Comparison of ENCODE assay signal across 8 cellular contexts in the genomic region with DNA sequence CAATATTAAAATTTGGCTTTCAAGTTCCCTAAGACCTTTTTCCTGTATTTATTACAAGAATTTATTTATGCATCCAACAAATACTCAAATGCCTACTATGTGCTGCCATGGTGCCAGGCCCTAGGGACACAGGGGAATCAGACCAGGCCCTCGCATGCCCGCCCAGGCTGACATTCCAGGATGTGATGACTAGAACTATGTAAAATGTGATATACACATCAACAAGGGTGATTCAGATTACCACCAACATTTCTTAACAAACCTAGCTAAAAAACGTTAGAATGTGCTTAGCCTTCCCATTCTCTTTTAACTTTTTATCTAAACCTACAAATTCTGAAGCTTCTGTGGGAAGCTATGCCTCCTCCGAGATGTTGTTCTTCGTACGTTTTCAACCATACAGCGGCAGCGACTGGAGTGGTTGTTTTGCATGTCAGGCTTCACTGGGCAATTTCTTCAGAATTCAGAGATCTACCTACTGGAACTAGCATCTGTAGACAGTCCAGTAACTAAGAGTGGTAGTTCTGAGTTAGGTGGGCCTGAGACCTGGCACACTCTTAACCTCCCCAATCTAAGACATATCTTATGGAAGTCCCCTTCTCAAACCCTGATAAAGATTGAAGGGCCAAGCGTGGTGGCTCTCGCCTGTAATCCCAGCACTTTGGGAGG. TPM values are rescaled to one million over a fixed set of nuclear protein-coding genes. Genes with fewer than 3 reads are reported as not detected.
DNase-seq lines count a peak whose midpoint lies in the region; TF ChIP-seq lines count a peak whose summit lies in the region.

No MANE protein-coding gene starts in this region.

- no CpG with 5 or more reads among the region's 10 CpGs for WGBS in iPS DF 6.9 (ENCODE audit: insufficient coverage, insufficient read length)

- H3K4me3 Mint-ChIP-seq in CD14-positive monocyte (no peak overlapping the region), HFFc6 (peak overlapping the region; percentile 72)

- TF ChIP-seq CTCF in CD14-positive monocyte (IDR thresholded peaks at IDR 0.05) (no peak), HFFc6 (IDR thresholded peaks at IDR 0.05) (no peak), RWPE1 (conservative IDR thresholded peaks at IDR 0.05; ENCODE audit: low read depth) (no peak)

- H3K4me1 ChIP-seq in iPS DF 6.9 (ENCODE audit: control insufficient read depth, insufficient read depth, low read length), result peaks cover 22% of the 10 kb centered on the region

- H3K27ac ChIP-seq in RWPE1, result peak overlapping the region; percentile 94
- peak overlapping the region; percentile 7 for H3K27ac ChIP-seq in iPS DF 6.9 (ENCODE audit: low read length)

- H3K4me3 ChIP-seq in iPS DF 6.9 (ENCODE audit: low read length), result no peak overlapping the region

- no peaks in the 10 kb centered on the region for H3K27me3 ChIP-seq in iPS DF 6.9 (ENCODE audit: control insufficient read depth, insufficient read depth, low read length)

- H3K36me3 ChIP-seq in iPS DF 6.9 (ENCODE audit: control insufficient read depth, insufficient read depth, low read length), result no peaks in the 10 kb centered on the region

- H3K9me3 Mint-ChIP-seq in CD14-positive monocyte, result no peaks in the 10 kb centered on the region
- no peaks in the 10 kb centered on the region for H3K9me3 Mint-ChIP-seq in HFFc6

- H3K36me3 Mint-ChIP-seq in CD14-positive monocyte (peaks cover 26 to 32% of the 10 kb centered on the region in 2 donors), HFFc6 (ENCODE audit: low read depth) (peaks cover 20% of the 10 kb centered on the region)

- peaks cover 0 to 3% (median 0%) of the 10 kb centered on the region in 3 donors for H3K27me3 Mint-ChIP-seq in CD14-positive monocyte (ENCODE audit: low read depth in 3 of 3)
- 0 out of 2 replicates have a peak, but pooled peaks cover 2% of the 10 kb centered on the region for H3K27me3 Mint-ChIP-seq in HFFc6 (ENCODE audit: insufficient read depth)

- H3K27ac Mint-ChIP-seq in CD14-positive monocyte (peak overlapping the region in 4 of 7 donors; percentile 8 to 90 (median 52)), HFFc6 (peak overlapping the region; percentile 97)

- CTCF ChIA-PET in RWPE1 (lab: Yijun Ruan, JAX), result interaction anchor here (0.7 to 1.2 kb wide), 2 partner anchors 12 to 25 kb away, joined by 3 read pairs; no protein-coding TSS in a partner anchor

- H3K9me3 ChIP-seq in iPS DF 6.9 (ENCODE audit: control insufficient read depth, insufficient read depth, low read length), result no peaks in the 10 kb centered on the region

- POLR2A ChIA-PET in RWPE1 (lab: Yijun Ruan, JAX; ENCODE audit: low non-redundant PET), result interaction anchor here (0.7 kb wide), 1 partner anchor 43 kb away, joined by 3 read pairs; no protein-coding TSS in a partner anchor

- peaks cover 35% of the 10 kb centered on the region for H3K4me1 Mint-ChIP-seq in CD14-positive monocyte
- peaks cover 93% of the 10 kb centered on the region for H3K4me1 Mint-ChIP-seq in HFFc6 (ENCODE audit: low read depth)

- intact Hi-C loops in CD14-positive monocyte (cut with micrococcal nuclease), result loop anchor here in 1 of 2 donors (5.0 kb wide), 2 partner anchors 45 to 105 kb away; no protein-coding TSS in a partner anchor

- DNase-seq in CD14-positive monocyte (ENCODE audit: low spot score), result peak; percentile 41
- DNase-seq in HFFc6, result peak; percentile 83
- DNase-seq in RWPE1 (ENCODE audit: low spot score), result peak; percentile 90
- no peak for DNase-seq in iPS DF 6.9 (ENCODE audit: low read depth, low spot score)
- no peak for DNase-seq in activated CD4-positive, alpha-beta T cell treated with anti-CD3 and anti-CD28 coated beads, Interleukin-2, amount 50 U/mL, for 4 hours
- DNase-seq in stimulated activated CD4-positive, alpha-beta T cell treated with anti-CD3 and anti-CD28 coated beads, Interleukin-2, amount 100 ng/mL, for 24 hours, result no peak
- DNase-seq in activated CD8-positive, alpha-beta memory T cell treated with anti-CD3 and anti-CD28 coated beads, Interleukin-2, amount 50 U/mL, for 4 hours, result no peak
- no peak for DNase-seq in SIG-M5 treated with dmso at 0.1 percent for 504 hours (lab: John Stamatoyannopoulos, UW; ENCODE audit: unreplicated experiment)

RNA-seq across cellular contexts. Expression of gene GNA12, which starts 22.1 kb away (rescaled TPM):
- polyA plus RNA-seq in CD14-positive monocyte, result 10 to 100 TPM in 1 of 2 donors, 1 to 10 TPM in 1; 3.4 to 10.6 TPM
- total RNA-seq in HFFc6 (2021; fragmentation: NEBNext Ultra II Directional; extraction: Animal tissue kit (Norgen Biotek cat#: 25700)), result 10 to 100 TPM; 52.9 to 61.9 (median 57.6) TPM

Comparison
In these comparisons a context has a peak if more than half of its experiments do, and no peak if none do; other contexts are left out.
1. DNase-seq: peak in CD14-positive monocyte (single experiment), HFFc6 (single experiment) and RWPE1 (single experiment); none in iPS DF 6.9 (single experiment), activated CD4-positive, alpha-beta T cell treated with anti-CD3 and anti-CD28 coated beads, Interleukin-2, amount 50 U/mL, for 4 hours (0 of 2), stimulated activated CD4-positive, alpha-beta T cell treated with anti-CD3 and anti-CD28 coated beads, Interleukin-2, amount 100 ng/mL, for 24 hours (0 of 2), activated CD8-positive, alpha-beta memory T cell treated with anti-CD3 and anti-CD28 coated beads, Interleukin-2, amount 50 U/mL, for 4 hours (single experiment) and SIG-M5 treated with dmso at 0.1 percent for 504 hours (single experiment).